In the genomic region with DNA sequence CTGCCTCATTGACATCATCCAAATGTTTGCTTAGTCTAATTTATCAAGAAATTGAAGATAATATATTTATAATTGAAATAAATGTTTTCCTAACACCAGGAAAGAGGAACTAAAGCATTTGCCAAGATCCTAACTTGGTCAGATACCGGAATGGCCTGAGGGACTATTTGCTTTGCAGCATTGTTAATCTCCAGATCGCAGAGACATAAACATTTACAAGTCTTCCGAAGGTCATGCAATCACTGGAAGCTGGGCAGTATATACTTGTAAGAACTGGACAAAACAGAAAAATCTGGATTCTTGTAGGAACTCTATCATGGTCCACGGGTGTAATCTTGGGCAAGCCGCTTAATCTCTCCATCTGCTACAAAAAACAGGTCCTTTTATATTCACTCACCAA, we compare ENCODE assay signal across 19 cellular contexts. TPM values are rescaled to one million over a fixed set of nuclear protein-coding genes. Genes with fewer than 3 reads are reported as not detected.
DNase-seq lines count a peak whose midpoint lies in the region; ATAC-seq and TF ChIP-seq lines count a peak whose summit lies in the region.
"Had no signal": no experiment of that assay in that cellular context is flagged by ENCODE, and none has a peak within 500 bp of the region (broad histone marks: within the 10 kb centered on the region; RNA-seq: fewer than 3 reads in every experiment).

No MANE protein-coding gene starts in this region.

- no peak overlapping the region for H2BK20ac ChIP-seq in IMR-90 (ENCODE audit: low read depth, low read length)

- no peak overlapping the region for H3K4me2 ChIP-seq in IMR-90 (ENCODE audit: low read depth, low read length)
- no peak overlapping the region for H3K4me2 ChIP-seq in SK-N-SH
- H3K4me2 ChIP-seq: GM23338 had no signal

- POLR2A ChIA-PET in IMR-90 (lab: Charles Lee; ENCODE audit: unreplicated experiment), result no interaction called here
- POLR2A ChIA-PET in SK-N-SH (lab: Yijun Ruan, JAX), result no interaction called here

- H3K9me2 ChIP-seq in SK-N-SH, result no peaks in the 10 kb centered on the region

- no peak overlapping the region for H4K8ac ChIP-seq in IMR-90 (ENCODE audit: low read depth in 2 of 2, low read length in 2 of 2)

- H3K4me1 ChIP-seq in IMR-90 (ENCODE audit: control insufficient read depth, insufficient read depth, low read length), result no peaks in the 10 kb centered on the region
- no peaks in the 10 kb centered on the region for H3K4me1 ChIP-seq in SK-N-SH (ENCODE audit: control insufficient read depth in 1 of 2, insufficient read depth in 2 of 2, low read depth in 1 of 2, low read length in 1 of 2)
- no peaks in the 10 kb centered on the region for H3K4me1 ChIP-seq in heart right ventricle

- H2BK15ac ChIP-seq in IMR-90 (ENCODE audit: low read depth, low read length), result no peak overlapping the region

- no peak for TF ChIP-seq RAD21 in IMR-90 (IDR thresholded peaks at IDR 0.05; ENCODE audit: low read length)
- no peak for TF ChIP-seq RAD21 in SK-N-SH (IDR thresholded peaks at IDR 0.05; ENCODE audit: low read length)

- WGBS in IMR-90 (ENCODE audit: extremely low coverage in 2 of 2, insufficient read length in 1 of 2), 2 experiments, result no CpG with 5 or more reads among the region's 5 CpGs
- 59% methylated on average over 5 of the region's 5 CpGs for WGBS in SK-N-SH (ENCODE audit: low lambda C conversion rate)
- WGBS in heart right ventricle, 2 donors, result 63 to 68% methylated on average over 5 of the region's 5 CpGs

- H3K9ac ChIP-seq in IMR-90 (ENCODE audit: low read depth, low read length), result no peak overlapping the region
- no peak overlapping the region for H3K9ac ChIP-seq in SK-N-SH

- no peaks in the 10 kb centered on the region for H3F3A ChIP-seq in SK-N-SH (replicated peaks; ENCODE audit: insufficient read depth)

- no peaks in the 10 kb centered on the region for H3K9me3 ChIP-seq in IMR-90 (ENCODE audit: control insufficient read depth, insufficient read depth, low read length)
- no peaks in the 10 kb centered on the region for H3K9me3 ChIP-seq in SK-N-SH
- H3K9me3 ChIP-seq in heart right ventricle, result no peaks in the 10 kb centered on the region

- ATAC-seq in IMR-90 (ENCODE audit: low read depth), result peak; percentile 75
- ATAC-seq in HG02981 (IDR thresholded peaks at IDR 0.05; ENCODE audit: unreplicated experiment), result no peak
- ATAC-seq in heart right ventricle, result no peak
- ATAC-seq: GM23338, HCT116 had no signal

- no peak overlapping the region for H3K18ac ChIP-seq in IMR-90 (ENCODE audit: low read depth, low read length)

- H3K4ac ChIP-seq in IMR-90 (ENCODE audit: low read depth, low read length), result no peak overlapping the region

- no peak overlapping the region for H3K4me3 ChIP-seq in IMR-90 (ENCODE audit: insufficient read depth, low read depth, low read length)
- no peak overlapping the region for H3K4me3 ChIP-seq in SK-N-SH (ENCODE audit: low read depth in 2 of 2, low read length in 1 of 2)
- no peak overlapping the region for H3K4me3 ChIP-seq in heart right ventricle
- H3K4me3 ChIP-seq: GM23338 had no signal

- no peak for TF ChIP-seq CTCF in IMR-90 (conservative IDR thresholded peaks at IDR 0.05; ENCODE audit: low read depth, low read length)
- no peak for TF ChIP-seq CTCF in SK-N-SH (IDR thresholded peaks at IDR 0.05)
- TF ChIP-seq CTCF in heart right ventricle (IDR thresholded peaks at IDR 0.05), result no peak

- no peak overlapping the region for H3K23ac ChIP-seq in IMR-90 (ENCODE audit: low read depth, low read length)

- H2AFZ ChIP-seq in IMR-90 (replicated peaks; ENCODE audit: low read length, poor library complexity) (no peak overlapping the region), SK-N-SH (ENCODE audit: low read depth) (no peak overlapping the region)

- CTCF ChIA-PET in IMR-90 (lab: Yijun Ruan, JAX) (no interaction called here), SK-N-SH (lab: Yijun Ruan, JAX) (interaction anchor here (0.9 to 2.0 kb wide), 2 partner anchors 9 to 635 kb away, joined by 3 to 8 read pairs; partner anchors contain the start of gene GORASP2)

- H3K27me3 ChIP-seq in IMR-90 (ENCODE audit: control insufficient read depth, insufficient read depth, low read length), result peaks cover 2% of the 10 kb centered on the region; the same call in 1 of the 2 replicates
- no peaks in the 10 kb centered on the region for H3K27me3 ChIP-seq in SK-N-SH (ENCODE audit: insufficient read depth)
- no peaks in the 10 kb centered on the region for H3K27me3 ChIP-seq in heart right ventricle

- in situ Hi-C loops in IMR-90 (cut with MboI; ENCODE audit: low sequenced_read_pairs), result no loop called here

- H3K56ac ChIP-seq in IMR-90 (ENCODE audit: extremely low read depth, insufficient read depth, low read length), result no peak overlapping the region

- no peak for TF ChIP-seq POLR2A in IMR-90 (IDR thresholded peaks at IDR 0.05; ENCODE audit: low read depth, low read length)

- no peaks in the 10 kb centered on the region for H3K79me2 ChIP-seq in SK-N-SH (ENCODE audit: insufficient read depth)

- no peak overlapping the region for H2AK5ac ChIP-seq in IMR-90 (ENCODE audit: low read depth, low read length)

- no peak overlapping the region for H2BK5ac ChIP-seq in IMR-90 (ENCODE audit: low read depth, low read length, poor library complexity, severe bottlenecking)

- H3K36me3 ChIP-seq in IMR-90 (ENCODE audit: control insufficient read depth, insufficient read depth, low read length), result no peaks in the 10 kb centered on the region
- no peaks in the 10 kb centered on the region for H3K36me3 ChIP-seq in SK-N-SH (replicated peaks in 1 of 2; ENCODE audit: control insufficient read depth in 1 of 2, insufficient read depth in 2 of 2, low read length in 1 of 2)
- H3K36me3 ChIP-seq in heart right ventricle, result no peaks in the 10 kb centered on the region

- H2BK120ac ChIP-seq in IMR-90 (ENCODE audit: low read depth, low read length), result no peak overlapping the region

- peak; percentile 39 for DNase-seq in IMR-90
- DNase-seq in SK-N-SH, result peak; percentile 16
- DNase-seq in foreskin melanocyte, result peak; percentile 52
- peak; percentile 48 for DNase-seq in pulmonary artery endothelial cell (ENCODE audit: low read depth, low spot score)
- no peak for DNase-seq in heart right ventricle
- no peak for DNase-seq in amniotic stem cell (lab: John Stamatoyannopoulos, UW)
- DNase-seq: CD4-positive, CD25-positive, alpha-beta regulatory T cell; COR-L47; DMS 273 treated with DMSO at 0.1 percent for 48 hours; DND-41; NCI-H1105; NCI-H1694; NCI-H2081 treated with DMSO at 0.1 percent for 48 hours; NCI-H446 treated with DMSO at 0.1 percent for 48 hours; NCI-H748 treated with DMSO at 0.1 percent for 48 hours had no signal

- TF ChIP-seq EP300 in SK-N-SH (IDR thresholded peaks at IDR 0.05; ENCODE audit: borderline replicate concordance in 1 of 2, low read depth in 1 of 2, low read length in 1 of 2), result no peak

- H4K5ac ChIP-seq in IMR-90 (ENCODE audit: low read depth, low read length), result no peak overlapping the region

- BruUV-seq in IMR-90 (replicated peaks; lab: Mats Ljungman, UMichigan), result no TSS peak

- no peak overlapping the region for H4K91ac ChIP-seq in IMR-90 (ENCODE audit: insufficient read depth, low read depth, low read length)

- H3K27ac ChIP-seq in IMR-90 (ENCODE audit: insufficient read depth, low read length) (no peak overlapping the region), SK-N-SH (ENCODE audit: low read depth in 2 of 2, low read length in 1 of 2) (no peak overlapping the region), heart right ventricle (no peak overlapping the region)

- no peaks in the 10 kb centered on the region for H3K79me1 ChIP-seq in IMR-90 (ENCODE audit: low read depth in 1 of 2, low read length in 2 of 2)

- dilution Hi-C loops in IMR-90 (cut with HindIII; ENCODE audit: low sequenced_read_pairs, unreplicated experiment), result no loop called here

- H4K20me1 ChIP-seq in IMR-90 (ENCODE audit: insufficient read depth, low read length), result no peaks in the 10 kb centered on the region
- H4K20me1 ChIP-seq in SK-N-SH (ENCODE audit: insufficient read depth), result no peaks in the 10 kb centered on the region

- H3K9me1 ChIP-seq in IMR-90 (ENCODE audit: insufficient read depth, low read length), result no peaks in the 10 kb centered on the region

- intact Hi-C loops in IMR-90 (cut with micrococcal nuclease) (no loop called here), heart right ventricle (cut with DNase I) (no loop called here)

- H2AK9ac ChIP-seq in IMR-90 (replicated peaks; ENCODE audit: low read depth, low read length, poor library complexity), result no peak overlapping the region

- H3K14ac ChIP-seq in IMR-90 (replicated peaks; ENCODE audit: low read depth, low read length), result no peak overlapping the region

TF ChIP-seq in IMR-90, 13 proteins besides CTCF, POLR2A, EP300 and RAD21 (continues in another document):
- TF ChIP-seq RCOR1 (IDR thresholded peaks at IDR 0.05; ENCODE audit: insufficient replicate concordance, low read length) (no peak), MXI1 (IDR thresholded peaks at IDR 0.05; ENCODE audit: borderline replicate concordance, low read depth, low read length) (no peak)

TF ChIP-seq in SK-N-SH, 30 proteins besides CTCF, POLR2A, EP300 and RAD21 (continues in another document):
- TF ChIP-seq RCOR1 (IDR thresholded peaks at IDR 0.05; ENCODE audit: low read length) (peak; percentile 9; the same call in 1 of the 2 replicates), TEAD4 (IDR thresholded peaks at IDR 0.05; ENCODE audit: borderline replicate concordance, insufficient read depth) (no peak), GABPA (IDR thresholded peaks at IDR 0.05; ENCODE audit: low read depth) (no peak), RFX5 (IDR thresholded peaks at IDR 0.05; ENCODE audit: low read length) (no peak), JUND (IDR thresholded peaks at IDR 0.05) (no peak), RXRA (IDR thresholded peaks at IDR 0.05; ENCODE audit: borderline replicate concordance, low read depth) (no peak), ELF1 (IDR thresholded peaks at IDR 0.05) (no peak)
- TF ChIP-seq, protein P1, sequence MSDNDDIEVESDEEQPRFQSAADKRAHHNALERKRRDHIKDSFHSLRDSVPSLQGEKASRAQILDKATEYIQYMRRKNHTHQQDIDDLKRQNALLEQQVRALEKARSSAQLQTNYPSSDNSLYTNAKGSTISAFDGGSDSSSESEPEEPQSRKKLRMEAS (IDR thresholded peaks at IDR 0.05; ENCODE audit: low read depth), result no peak

RNA-seq across cellular contexts. Expression of gene CYBRD1, which starts 42.2 kb away (rescaled TPM):
- 103 and 119 TPM in 2 replicates for total RNA-seq in IMR-90 (2012; rRNA removed)
- 48.8 and 53.2 TPM in 2 replicates for polyA plus RNA-seq in IMR-90 (2012; rRNA removed)
- 55.0 and 65.2 TPM in 2 replicates for polyA plus RNA-seq in IMR-90 (2012; cell fraction: cytosol; rRNA removed)
- polyA plus RNA-seq in IMR-90 (2012; cell fraction: nucleus; rRNA removed; ENCODE audit: low replicate concordance), result 16.5 and 30.7 TPM in 2 replicates
- 21.1 and 34.8 TPM in 2 replicates for polyA plus RNA-seq in SK-N-SH (2012; rRNA removed)
- 34.5 and 35.0 TPM in 2 replicates for polyA plus RNA-seq in SK-N-SH (2012; cell fraction: cytosol; rRNA removed)
- polyA plus RNA-seq in SK-N-SH (2012; cell fraction: nucleus; rRNA removed), result 12.9 and 19.4 TPM in 2 replicates
- 36.2 and 61.7 TPM in 2 replicates for total RNA-seq in pulmonary artery endothelial cell
- total RNA-seq in heart right ventricle, result 10 to 100 TPM; 26.1 to 67.5 (median 44.5) TPM
- polyA plus RNA-seq in heart right ventricle, result 10 to 100 TPM; 26.3 to 56.3 TPM
- total RNA-seq: B cell had no signal

Comparison
In these comparisons a context has a peak if more than half of its experiments do, and no peak if none do; other contexts are left out.
1. DNase-seq: peak in IMR-90 (single experiment), SK-N-SH (single experiment), foreskin melanocyte (single experiment) and pulmonary artery endothelial cell (single experiment); none in heart right ventricle (0 of 2) and amniotic stem cell (single experiment).